10 cellular contexts compared by ENCODE assay signal in the genomic region with DNA sequence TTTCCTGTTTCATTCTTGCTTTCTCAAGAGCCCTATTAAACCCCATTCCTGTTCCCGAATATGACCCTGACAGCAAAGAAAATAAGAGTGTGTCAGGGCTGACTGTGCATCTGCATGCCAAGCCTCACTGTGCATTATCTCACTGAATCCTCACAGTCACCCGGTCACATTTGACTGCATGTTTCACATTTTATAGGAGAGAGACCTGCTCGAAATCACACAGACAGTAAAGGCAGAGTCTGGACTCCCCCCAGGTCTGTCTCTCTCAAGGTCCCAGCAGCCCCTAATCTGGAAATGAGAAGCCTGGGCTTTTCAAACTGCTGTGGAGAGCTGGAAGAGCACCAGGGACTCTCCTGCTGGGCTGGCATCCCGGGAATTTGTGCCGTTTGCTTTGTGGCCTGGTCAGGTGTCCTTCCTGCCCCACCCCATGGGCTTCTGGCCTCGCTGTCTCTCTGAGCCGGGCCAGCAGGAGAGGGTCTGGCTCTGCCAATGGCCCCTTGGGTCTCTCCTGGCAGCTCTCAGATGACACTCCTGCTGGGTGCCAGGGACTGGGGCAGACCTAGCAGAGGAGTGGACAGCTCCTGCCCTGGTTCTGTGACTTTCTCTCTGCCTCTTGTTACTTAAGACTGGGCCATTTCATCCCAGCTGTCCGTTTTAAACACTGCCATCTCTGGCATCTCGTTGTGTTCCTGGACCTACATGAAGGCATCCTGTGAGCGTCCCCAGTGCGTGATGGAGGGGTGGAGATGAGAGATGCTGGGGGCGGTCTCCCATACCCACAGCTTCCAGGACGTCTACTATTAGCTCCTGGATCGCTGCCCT.
DNase-seq lines count a peak whose midpoint lies in the region; ATAC-seq and TF ChIP-seq lines count a peak whose summit lies in the region.
"Had no signal": no experiment of that assay in that cellular context is flagged by ENCODE, and none has a peak within 500 bp of the region (broad histone marks: within the 10 kb centered on the region; RNA-seq: fewer than 3 reads in every experiment).

No MANE protein-coding gene starts in this region.

- H3K4me1 ChIP-seq in BLaER1 treated with 17β-estradiol and CSF1 and Interleukin-3, amounts not matched to agents 10 nM and 100 nM, result peaks cover 42 to 66% (median 55%) of the 10 kb centered on the region in 10 experiments

- H3K9me3 Mint-ChIP-seq in nephron progenitor cell, result no peaks in the 10 kb centered on the region

- H3K9ac ChIP-seq in BLaER1 treated with 17β-estradiol and CSF1 and Interleukin-3, amounts not matched to agents 10 nM and 100 nM, result peak overlapping the region in 4 of 11 experiments; percentile 13 to 54 (median 32); a peak in 5 of 22 replicates

- no peak for TF ChIP-seq CTCF in nephron progenitor cell (IDR thresholded peaks at IDR 0.05)

- no peak overlapping the region for H3K4me3 Mint-ChIP-seq in nephron progenitor cell
- H3K4me3 Mint-ChIP-seq: activated CD4-positive, alpha-beta T cell treated with anti-CD3 and anti-CD28 coated beads for 36 hours had no signal

- peak overlapping the region in 9 of 11 experiments; percentile 4 to 85 (median 40); a peak in 12 of 22 replicates for H3K4me2 ChIP-seq in BLaER1 treated with 17β-estradiol and CSF1 and Interleukin-3, amounts not matched to agents 10 nM and 100 nM

- H4K20me1 ChIP-seq in BLaER1 treated with 17β-estradiol and CSF1 and Interleukin-3, amounts not matched to agents 10 nM and 100 nM, result no peaks in the 10 kb centered on the region

- no peak for ATAC-seq in GM21360 (IDR thresholded peaks at IDR 0.05; ENCODE audit: unreplicated experiment)
- no peak for ATAC-seq in GM19328 (IDR thresholded peaks at IDR 0.05; ENCODE audit: unreplicated experiment)
- ATAC-seq: activated CD4-positive, alpha-beta T cell treated with anti-CD3 and anti-CD28 coated beads for 36 hours had no signal

- no peaks in the 10 kb centered on the region for H3K36me3 Mint-ChIP-seq in nephron progenitor cell (ENCODE audit: low read depth)

- peaks cover 68% of the 10 kb centered on the region for H3K4me1 Mint-ChIP-seq in nephron progenitor cell

- H3K27me3 Mint-ChIP-seq in nephron progenitor cell (ENCODE audit: low read depth, poor library complexity), result peaks cover 3% of the 10 kb centered on the region
- H3K27me3 Mint-ChIP-seq: activated CD4-positive, alpha-beta T cell treated with anti-CD3 and anti-CD28 coated beads for 36 hours had no signal

- peak overlapping the region; percentile 52 for H3K27ac Mint-ChIP-seq in nephron progenitor cell
- H3K27ac Mint-ChIP-seq: activated CD4-positive, alpha-beta T cell treated with anti-CD3 and anti-CD28 coated beads for 36 hours had no signal

- peak overlapping the region in 8 of 11 experiments; percentile 45 to 75 (median 64); a peak in 16 of 22 replicates for H3K27ac ChIP-seq in BLaER1 treated with 17β-estradiol and CSF1 and Interleukin-3, amounts not matched to agents 10 nM and 100 nM

- DNase-seq in NCI-H2196 treated with DMSO at 0.1 percent for 48 hours (lab: John Stamatoyannopoulos, UW; ENCODE audit: unreplicated experiment), result peak; percentile 23
- DNase-seq in dermis microvascular lymphatic vessel endothelial cell (ENCODE audit: low read depth in 2 of 2), result peak; percentile 26 to 35
- DNase-seq in nephron progenitor cell, result no peak
- DNase-seq in NCI-H748 treated with DMSO at 0.1 percent for 48 hours (lab: John Stamatoyannopoulos, UW), result no peak
- DNase-seq in NCI-H1105 (lab: John Stamatoyannopoulos, UW), result no peak
- DNase-seq: activated CD4-positive, alpha-beta T cell treated with anti-CD3 and anti-CD28 coated beads for 36 hours; COR-L47 had no signal

- H3K4me3 ChIP-seq in BLaER1 treated with 17β-estradiol and CSF1 and Interleukin-3, amounts not matched to agents 10 nM and 100 nM, result no peak overlapping the region

- H3K9me3 ChIP-seq in BLaER1 treated with 17β-estradiol and CSF1 and Interleukin-3, amounts not matched to agents 10 nM and 100 nM (replicated peaks in 1 of 11), result no peaks in the 10 kb centered on the region

- H3K36me3 ChIP-seq in BLaER1 treated with 17β-estradiol and CSF1 and Interleukin-3, amounts not matched to agents 10 nM and 100 nM, result no peaks in the 10 kb centered on the region

- no peaks in the 10 kb centered on the region for H3K27me3 ChIP-seq in BLaER1 treated with 17β-estradiol and CSF1 and Interleukin-3, amounts not matched to agents 10 nM and 100 nM

Comparison
In these comparisons a context has a peak if more than half of its experiments do, and no peak if none do; other contexts are left out.
1. DNase-seq: peak in NCI-H2196 treated with DMSO at 0.1 percent for 48 hours (single experiment) and dermis microvascular lymphatic vessel endothelial cell (2 of 2); none in nephron progenitor cell (single experiment), NCI-H748 treated with DMSO at 0.1 percent for 48 hours (single experiment) and NCI-H1105 (single experiment).